ENCODE assay signal across 25 cellular contexts in genomic region chr13:108933061-108933460, GRCh38.
"Had no signal": no experiment of that assay in that cellular context is flagged by ENCODE, and none has a peak within 500 bp of the region (broad histone marks: within the 10 kb centered on the region; RNA-seq: fewer than 3 reads in every experiment).

No MANE protein-coding gene starts in this region.

- H3K9me3 Mint-ChIP-seq: effector memory CD8-positive, alpha-beta T cell; natural killer cell treated with Interleukin-12 subunit alpha and Interleukin-12 subunit beta and Interleukin-15 and Interleukin-18, amount 100 ng/mL, for 72 hours had no signal

- H3K36me3 Mint-ChIP-seq: mesothelial cell of epicardium; naive B cell; natural killer cell treated with Interleukin-12 subunit alpha and Interleukin-12 subunit beta and Interleukin-15 and Interleukin-18, amount 100 ng/mL, for 72 hours; stimulated activated naive B cell treated with anti-CD40 and anti-IgM and Interleukin-4, amounts not matched to agents 10 μg/mL and 1 μg/mL and 100 μg/mL, for 72 hours had no signal

- H3K4me1 ChIP-seq: esophagus squamous epithelium, gastrocnemius medialis, left lung, pancreas, right lobe of liver, upper lobe of left lung had no signal

- H3K4me1 Mint-ChIP-seq: naive B cell; neural crest cell; stimulated activated naive B cell treated with anti-CD40 and anti-IgM and Interleukin-4, amounts not matched to agents 10 μg/mL and 1 μg/mL and 100 μg/mL, for 72 hours had no signal

- DNase-seq: cortex of kidney; effector memory CD8-positive, alpha-beta T cell; erythroblast; esophagus squamous epithelium; gastrocnemius medialis; head of caudate nucleus; left cardiac atrium; left lung; mesenchymal stem cell; mucosa of descending colon; naive B cell; pancreas; right lobe of liver; small intestine; stimulated activated CD4-positive, alpha-beta T cell treated with anti-CD3 and anti-CD28 coated beads, Interleukin-15, amount 100 ng/mL, for 24 hours; stimulated activated CD4-positive, alpha-beta T cell treated with anti-CD3 and anti-CD28 coated beads, Interleukin-2, amount 100 ng/mL, for 48 hours; stimulated activated naive B cell treated with anti-CD40 and anti-IgM and Interleukin-4, amounts not matched to agents 10 μg/mL and 1 μg/mL and 100 μg/mL, for 72 hours; upper lobe of left lung had no signal

- H3K9me3 ChIP-seq: esophagus squamous epithelium, gastrocnemius medialis, left lung, mucosa of descending colon, neutrophil, pancreas, right lobe of liver, thoracic aorta, upper lobe of left lung had no signal

- ATAC-seq: effector memory CD8-positive, alpha-beta T cell; gastrocnemius medialis; left cardiac atrium; left lung; mucosa of descending colon; natural killer cell treated with Interleukin-12 subunit alpha and Interleukin-12 subunit beta and Interleukin-15 and Interleukin-18, amount 100 ng/mL, for 72 hours; pancreas; right lobe of liver; stimulated activated naive B cell treated with anti-CD40 and anti-IgM and Interleukin-4, amounts not matched to agents 10 μg/mL and 1 μg/mL and 100 μg/mL, for 72 hours had no signal

- H3K36me3 ChIP-seq: esophagus squamous epithelium, gastrocnemius medialis, left lung, neutrophil, pancreas, right lobe of liver, thoracic aorta, tibial nerve, upper lobe of left lung had no signal

- H3K4me3 ChIP-seq: esophagus squamous epithelium, gastrocnemius medialis, left lung, mucosa of descending colon, pancreas, right lobe of liver, thoracic aorta, tibial nerve, upper lobe of left lung had no signal

- H3K27me3 ChIP-seq: esophagus squamous epithelium, gastrocnemius medialis, left lung, neutrophil, pancreas, right lobe of liver, tibial nerve, upper lobe of left lung had no signal

- H3K27ac Mint-ChIP-seq: effector memory CD8-positive, alpha-beta T cell; mesothelial cell of epicardium; naive B cell; natural killer cell treated with Interleukin-12 subunit alpha and Interleukin-12 subunit beta and Interleukin-15 and Interleukin-18, amount 100 ng/mL, for 72 hours; stimulated activated naive B cell treated with anti-CD40 and anti-IgM and Interleukin-4, amounts not matched to agents 10 μg/mL and 1 μg/mL and 100 μg/mL, for 72 hours; stimulated activated naive CD8-positive, alpha-beta T cell treated with anti-CD3 and anti-CD28 coated beads, Interleukin-15, Interleukin-2, amounts not matched to agents 100 ng/mL and 50 ng/mL, for 24 hours had no signal

- H3K4me3 Mint-ChIP-seq: effector memory CD8-positive, alpha-beta T cell; mesothelial cell of epicardium; naive B cell; natural killer cell treated with Interleukin-12 subunit alpha and Interleukin-12 subunit beta and Interleukin-15 and Interleukin-18, amount 100 ng/mL, for 72 hours; neural crest cell; stimulated activated naive B cell treated with anti-CD40 and anti-IgM and Interleukin-4, amounts not matched to agents 10 μg/mL and 1 μg/mL and 100 μg/mL, for 72 hours; stimulated activated naive CD8-positive, alpha-beta T cell treated with anti-CD3 and anti-CD28 coated beads, Interleukin-15, Interleukin-2, amounts not matched to agents 100 ng/mL and 50 ng/mL, for 24 hours had no signal

- H3K27ac ChIP-seq: esophagus squamous epithelium, gastrocnemius medialis, left lung, neutrophil, pancreas, right lobe of liver, thoracic aorta, tibial nerve, upper lobe of left lung had no signal
